Comparison of ENCODE assay signal across 27 cellular contexts in genomic region chr17:61387011-61387410, GRCh38. TPM values are rescaled to one million over a fixed set of nuclear protein-coding genes. Genes with fewer than 3 reads are reported as not detected.
"Had no signal": no experiment of that assay in that cellular context is flagged by ENCODE, and none has a peak within 500 bp of the region (broad histone marks: within the 10 kb centered on the region; RNA-seq: fewer than 3 reads in every experiment).

No MANE protein-coding gene starts in this region.

- H3K4me3 ChIP-seq: coronary artery, esophagus squamous epithelium, heart right ventricle, neural progenitor cell, ovary, psoas muscle, stomach, thyroid gland had no signal

- H3K9me3 Mint-ChIP-seq: immature natural killer cell; naive thymus-derived CD4-positive, alpha-beta T cell; nephron; neural progenitor cell; stimulated activated naive B cell treated with anti-CD40 and anti-IgM and Interleukin-4, amounts not matched to agents 10 μg/mL and 1 μg/mL and 100 μg/mL, for 72 hours had no signal

- ATAC-seq: heart right ventricle; naive thymus-derived CD4-positive, alpha-beta T cell; psoas muscle; right cardiac atrium; stimulated activated naive B cell treated with anti-CD40 and anti-IgM and Interleukin-4, amounts not matched to agents 10 μg/mL and 1 μg/mL and 100 μg/mL, for 72 hours had no signal

- H3K9me3 ChIP-seq: esophagus squamous epithelium, heart right ventricle, ovary, psoas muscle, stomach, thyroid gland had no signal

- H3K27me3 ChIP-seq: ovary, thyroid gland had no signal

- H3K27ac Mint-ChIP-seq: immature natural killer cell; naive thymus-derived CD4-positive, alpha-beta T cell; nephron; neural progenitor cell; stimulated activated naive B cell treated with anti-CD40 and anti-IgM and Interleukin-4, amounts not matched to agents 10 μg/mL and 1 μg/mL and 100 μg/mL, for 72 hours had no signal

- H3K27ac ChIP-seq: coronary artery, esophagus squamous epithelium, heart right ventricle, neural progenitor cell, ovary, psoas muscle, stomach, thyroid gland had no signal

- DNase-seq: dermis blood vessel endothelial cell; effector memory CD4-positive, alpha-beta T cell; esophagus squamous epithelium; foreskin melanocyte; heart right ventricle; hippocampal formation; immature natural killer cell; islet precursor cell; mammary epithelial cell; mesendoderm; midbrain; naive thymus-derived CD4-positive, alpha-beta T cell; nucleus accumbens; ovary; small intestine; stimulated activated CD4-positive, alpha-beta T cell treated with anti-CD3 and anti-CD28 coated beads, Interleukin-15, amount 100 ng/mL, for 24 hours; stimulated activated CD4-positive, alpha-beta T cell treated with anti-CD3 and anti-CD28 coated beads, Interleukin-2, amount 100 ng/mL, for 48 hours; stimulated activated naive B cell treated with anti-CD40 and anti-IgM and Interleukin-4, amounts not matched to agents 10 μg/mL and 1 μg/mL and 100 μg/mL, for 72 hours; stomach; thyroid gland; trophoblast cell had no signal

- H3K4me3 Mint-ChIP-seq: immature natural killer cell; naive thymus-derived CD4-positive, alpha-beta T cell; nephron; neural progenitor cell; stimulated activated naive B cell treated with anti-CD40 and anti-IgM and Interleukin-4, amounts not matched to agents 10 μg/mL and 1 μg/mL and 100 μg/mL, for 72 hours had no signal

- H3K36me3 ChIP-seq: esophagus squamous epithelium, heart right ventricle, neural progenitor cell, ovary, thyroid gland had no signal

RNA-seq across cellular contexts. Expression of gene TBX2, which starts 12.6 kb away (rescaled TPM):
- total RNA-seq: endothelial cell of umbilical vein; naive thymus-derived CD4-positive, alpha-beta T cell had no signal
